2 cellular contexts compared by ENCODE assay signal in genomic region chr20:50671626-50672025, GRCh38.
TF ChIP-seq lines count a peak whose summit lies in the region.

No MANE protein-coding gene starts in this region.

TF ChIP-seq in IMR-90, 13 proteins besides CTCF, POLR2A, EP300 and RAD21:
- TF ChIP-seq CHD1 (IDR thresholded peaks at IDR 0.05; ENCODE audit: low read depth, low read length) = no peak
- no peak for TF ChIP-seq SMC3 (IDR thresholded peaks at IDR 0.05; ENCODE audit: low read depth, low read length)
- TF ChIP-seq MAZ (IDR thresholded peaks at IDR 0.05; ENCODE audit: borderline replicate concordance, low read depth, low read length) = no peak
- no peak for TF ChIP-seq MAFK (IDR thresholded peaks at IDR 0.05; ENCODE audit: low read depth, low read length)
- TF ChIP-seq, protein P1, sequence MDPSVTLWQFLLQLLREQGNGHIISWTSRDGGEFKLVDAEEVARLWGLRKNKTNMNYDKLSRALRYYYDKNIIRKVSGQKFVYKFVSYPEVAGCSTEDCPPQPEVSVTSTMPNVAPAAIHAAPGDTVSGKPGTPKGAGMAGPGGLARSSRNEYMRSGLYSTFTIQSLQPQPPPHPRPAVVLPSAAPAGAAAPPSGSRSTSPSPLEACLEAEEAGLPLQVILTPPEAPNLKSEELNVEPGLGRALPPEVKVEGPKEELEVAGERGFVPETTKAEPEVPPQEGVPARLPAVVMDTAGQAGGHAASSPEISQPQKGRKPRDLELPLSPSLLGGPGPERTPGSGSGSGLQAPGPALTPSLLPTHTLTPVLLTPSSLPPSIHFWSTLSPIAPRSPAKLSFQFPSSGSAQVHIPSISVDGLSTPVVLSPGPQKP (IDR thresholded peaks at IDR 0.05; ENCODE audit: borderline replicate concordance, low read depth, low read length) = no peak
- TF ChIP-seq USF2 (IDR thresholded peaks at IDR 0.05; ENCODE audit: low read depth, low read length) = no peak
- no peak for TF ChIP-seq MXI1 (IDR thresholded peaks at IDR 0.05; ENCODE audit: borderline replicate concordance, low read depth, low read length)
- no peak for TF ChIP-seq FOS (IDR thresholded peaks at IDR 0.05; ENCODE audit: low read depth, low read length)
- no peak for TF ChIP-seq RFX5 (IDR thresholded peaks at IDR 0.05; ENCODE audit: low read depth, low read length)
- no peak for TF ChIP-seq CEBPB (IDR thresholded peaks at IDR 0.05; ENCODE audit: low read depth, low read length)
- no peak for TF ChIP-seq BHLHE40 (IDR thresholded peaks at IDR 0.05; ENCODE audit: low read depth, low read length)
- TF ChIP-seq RCOR1 (IDR thresholded peaks at IDR 0.05; ENCODE audit: insufficient replicate concordance, low read length) = no peak

TF ChIP-seq in K562, 482 proteins besides CTCF, POLR2A, EP300 and RAD21 (continues in another document):
- TF ChIP-seq NFIC (IDR thresholded peaks at IDR 0.05) = no peak
- TF ChIP-seq ZBTB11 (CRISPR knock-in tag; IDR thresholded peaks at IDR 0.05) = peak in 1 of 3 experiments; percentile 88; a peak in 2 of 6 replicates
- no peak for TF ChIP-seq FOXA3 (CRISPR knock-in tag; conservative IDR thresholded peaks at IDR 0.05 in 1 of 2, IDR thresholded peaks at IDR 0.05 in 1 of 2)
- TF ChIP-seq BCLAF1 (IDR thresholded peaks at IDR 0.05; ENCODE audit: borderline replicate concordance in 1 of 2, control insufficient read depth in 1 of 2, low read depth in 2 of 2, low read length in 1 of 2) = peak in 1 of 2 experiments; percentile 86; a peak in 1 of 4 replicates
- no peak for TF ChIP-seq ESRRB (CRISPR knock-in tag; IDR thresholded peaks at IDR 0.05; ENCODE audit: borderline replicate concordance)
- TF ChIP-seq ZBTB26 (CRISPR knock-in tag; IDR thresholded peaks at IDR 0.05) = no peak
- TF ChIP-seq, protein P2, sequence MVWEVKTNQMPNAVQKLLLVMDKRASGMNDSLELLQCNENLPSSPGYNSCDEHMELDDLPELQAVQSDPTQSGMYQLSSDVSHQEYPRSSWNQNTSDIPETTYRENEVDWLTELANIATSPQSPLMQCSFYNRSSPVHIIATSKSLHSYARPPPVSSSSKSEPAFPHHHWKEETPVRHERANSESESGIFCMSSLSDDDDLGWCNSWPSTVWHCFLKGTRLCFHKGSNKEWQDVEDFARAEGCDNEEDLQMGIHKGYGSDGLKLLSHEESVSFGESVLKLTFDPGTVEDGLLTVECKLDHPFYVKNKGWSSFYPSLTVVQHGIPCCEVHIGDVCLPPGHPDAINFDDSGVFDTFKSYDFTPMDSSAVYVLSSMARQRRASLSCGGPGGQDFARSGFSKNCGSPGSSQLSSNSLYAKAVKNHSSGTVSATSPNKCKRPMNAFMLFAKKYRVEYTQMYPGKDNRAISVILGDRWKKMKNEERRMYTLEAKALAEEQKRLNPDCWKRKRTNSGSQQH (CRISPR knock-in tag; IDR thresholded peaks at IDR 0.05) = peak; percentile 73; the same call in 1 of the 2 replicates
- no peak for TF ChIP-seq HDAC6 (IDR thresholded peaks at IDR 0.05; ENCODE audit: low read depth, low read length)
- no peak for TF ChIP-seq ZKSCAN3 (CRISPR knock-in tag; IDR thresholded peaks at IDR 0.05)
- no peak for TF ChIP-seq CHD1 (IDR thresholded peaks at IDR 0.05; ENCODE audit: low read length)
- TF ChIP-seq, protein P3, sequence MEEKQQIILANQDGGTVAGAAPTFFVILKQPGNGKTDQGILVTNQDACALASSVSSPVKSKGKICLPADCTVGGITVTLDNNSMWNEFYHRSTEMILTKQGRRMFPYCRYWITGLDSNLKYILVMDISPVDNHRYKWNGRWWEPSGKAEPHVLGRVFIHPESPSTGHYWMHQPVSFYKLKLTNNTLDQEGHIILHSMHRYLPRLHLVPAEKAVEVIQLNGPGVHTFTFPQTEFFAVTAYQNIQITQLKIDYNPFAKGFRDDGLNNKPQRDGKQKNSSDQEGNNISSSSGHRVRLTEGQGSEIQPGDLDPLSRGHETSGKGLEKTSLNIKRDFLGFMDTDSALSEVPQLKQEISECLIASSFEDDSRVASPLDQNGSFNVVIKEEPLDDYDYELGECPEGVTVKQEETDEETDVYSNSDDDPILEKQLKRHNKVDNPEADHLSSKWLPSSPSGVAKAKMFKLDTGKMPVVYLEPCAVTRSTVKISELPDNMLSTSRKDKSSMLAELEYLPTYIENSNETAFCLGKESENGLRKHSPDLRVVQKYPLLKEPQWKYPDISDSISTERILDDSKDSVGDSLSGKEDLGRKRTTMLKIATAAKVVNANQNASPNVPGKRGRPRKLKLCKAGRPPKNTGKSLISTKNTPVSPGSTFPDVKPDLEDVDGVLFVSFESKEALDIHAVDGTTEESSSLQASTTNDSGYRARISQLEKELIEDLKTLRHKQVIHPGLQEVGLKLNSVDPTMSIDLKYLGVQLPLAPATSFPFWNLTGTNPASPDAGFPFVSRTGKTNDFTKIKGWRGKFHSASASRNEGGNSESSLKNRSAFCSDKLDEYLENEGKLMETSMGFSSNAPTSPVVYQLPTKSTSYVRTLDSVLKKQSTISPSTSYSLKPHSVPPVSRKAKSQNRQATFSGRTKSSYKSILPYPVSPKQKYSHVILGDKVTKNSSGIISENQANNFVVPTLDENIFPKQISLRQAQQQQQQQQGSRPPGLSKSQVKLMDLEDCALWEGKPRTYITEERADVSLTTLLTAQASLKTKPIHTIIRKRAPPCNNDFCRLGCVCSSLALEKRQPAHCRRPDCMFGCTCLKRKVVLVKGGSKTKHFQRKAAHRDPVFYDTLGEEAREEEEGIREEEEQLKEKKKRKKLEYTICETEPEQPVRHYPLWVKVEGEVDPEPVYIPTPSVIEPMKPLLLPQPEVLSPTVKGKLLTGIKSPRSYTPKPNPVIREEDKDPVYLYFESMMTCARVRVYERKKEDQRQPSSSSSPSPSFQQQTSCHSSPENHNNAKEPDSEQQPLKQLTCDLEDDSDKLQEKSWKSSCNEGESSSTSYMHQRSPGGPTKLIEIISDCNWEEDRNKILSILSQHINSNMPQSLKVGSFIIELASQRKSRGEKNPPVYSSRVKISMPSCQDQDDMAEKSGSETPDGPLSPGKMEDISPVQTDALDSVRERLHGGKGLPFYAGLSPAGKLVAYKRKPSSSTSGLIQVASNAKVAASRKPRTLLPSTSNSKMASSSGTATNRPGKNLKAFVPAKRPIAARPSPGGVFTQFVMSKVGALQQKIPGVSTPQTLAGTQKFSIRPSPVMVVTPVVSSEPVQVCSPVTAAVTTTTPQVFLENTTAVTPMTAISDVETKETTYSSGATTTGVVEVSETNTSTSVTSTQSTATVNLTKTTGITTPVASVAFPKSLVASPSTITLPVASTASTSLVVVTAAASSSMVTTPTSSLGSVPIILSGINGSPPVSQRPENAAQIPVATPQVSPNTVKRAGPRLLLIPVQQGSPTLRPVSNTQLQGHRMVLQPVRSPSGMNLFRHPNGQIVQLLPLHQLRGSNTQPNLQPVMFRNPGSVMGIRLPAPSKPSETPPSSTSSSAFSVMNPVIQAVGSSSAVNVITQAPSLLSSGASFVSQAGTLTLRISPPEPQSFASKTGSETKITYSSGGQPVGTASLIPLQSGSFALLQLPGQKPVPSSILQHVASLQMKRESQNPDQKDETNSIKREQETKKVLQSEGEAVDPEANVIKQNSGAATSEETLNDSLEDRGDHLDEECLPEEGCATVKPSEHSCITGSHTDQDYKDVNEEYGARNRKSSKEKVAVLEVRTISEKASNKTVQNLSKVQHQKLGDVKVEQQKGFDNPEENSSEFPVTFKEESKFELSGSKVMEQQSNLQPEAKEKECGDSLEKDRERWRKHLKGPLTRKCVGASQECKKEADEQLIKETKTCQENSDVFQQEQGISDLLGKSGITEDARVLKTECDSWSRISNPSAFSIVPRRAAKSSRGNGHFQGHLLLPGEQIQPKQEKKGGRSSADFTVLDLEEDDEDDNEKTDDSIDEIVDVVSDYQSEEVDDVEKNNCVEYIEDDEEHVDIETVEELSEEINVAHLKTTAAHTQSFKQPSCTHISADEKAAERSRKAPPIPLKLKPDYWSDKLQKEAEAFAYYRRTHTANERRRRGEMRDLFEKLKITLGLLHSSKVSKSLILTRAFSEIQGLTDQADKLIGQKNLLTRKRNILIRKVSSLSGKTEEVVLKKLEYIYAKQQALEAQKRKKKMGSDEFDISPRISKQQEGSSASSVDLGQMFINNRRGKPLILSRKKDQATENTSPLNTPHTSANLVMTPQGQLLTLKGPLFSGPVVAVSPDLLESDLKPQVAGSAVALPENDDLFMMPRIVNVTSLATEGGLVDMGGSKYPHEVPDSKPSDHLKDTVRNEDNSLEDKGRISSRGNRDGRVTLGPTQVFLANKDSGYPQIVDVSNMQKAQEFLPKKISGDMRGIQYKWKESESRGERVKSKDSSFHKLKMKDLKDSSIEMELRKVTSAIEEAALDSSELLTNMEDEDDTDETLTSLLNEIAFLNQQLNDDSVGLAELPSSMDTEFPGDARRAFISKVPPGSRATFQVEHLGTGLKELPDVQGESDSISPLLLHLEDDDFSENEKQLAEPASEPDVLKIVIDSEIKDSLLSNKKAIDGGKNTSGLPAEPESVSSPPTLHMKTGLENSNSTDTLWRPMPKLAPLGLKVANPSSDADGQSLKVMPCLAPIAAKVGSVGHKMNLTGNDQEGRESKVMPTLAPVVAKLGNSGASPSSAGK (IDR thresholded peaks at IDR 0.05) = no peak
- no peak for TF ChIP-seq KDM5B (IDR thresholded peaks at IDR 0.05; ENCODE audit: insufficient replicate concordance, low read depth, low read length)
- no peak for TF ChIP-seq MCM2 (IDR thresholded peaks at IDR 0.05; ENCODE audit: low read depth)
- TF ChIP-seq ATF1 (CRISPR knock-in tag; IDR thresholded peaks at IDR 0.05) = no peak
- no peak for TF ChIP-seq ATF1 (tag; IDR thresholded peaks at IDR 0.05)
- TF ChIP-seq, protein P4, sequence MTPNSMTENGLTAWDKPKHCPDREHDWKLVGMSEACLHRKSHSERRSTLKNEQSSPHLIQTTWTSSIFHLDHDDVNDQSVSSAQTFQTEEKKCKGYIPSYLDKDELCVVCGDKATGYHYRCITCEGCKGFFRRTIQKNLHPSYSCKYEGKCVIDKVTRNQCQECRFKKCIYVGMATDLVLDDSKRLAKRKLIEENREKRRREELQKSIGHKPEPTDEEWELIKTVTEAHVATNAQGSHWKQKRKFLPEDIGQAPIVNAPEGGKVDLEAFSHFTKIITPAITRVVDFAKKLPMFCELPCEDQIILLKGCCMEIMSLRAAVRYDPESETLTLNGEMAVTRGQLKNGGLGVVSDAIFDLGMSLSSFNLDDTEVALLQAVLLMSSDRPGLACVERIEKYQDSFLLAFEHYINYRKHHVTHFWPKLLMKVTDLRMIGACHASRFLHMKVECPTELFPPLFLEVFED (CRISPR knock-in tag; conservative IDR thresholded peaks at IDR 0.05) = 0 out of 2 replicates have a peak, but pooled peaks have one; percentile 29
- peak; percentile 51; the same call in 1 of the 2 replicates for TF ChIP-seq EHMT2 (IDR thresholded peaks at IDR 0.05)
- no peak for TF ChIP-seq ZNF76 (CRISPR knock-in tag; IDR thresholded peaks at IDR 0.05; ENCODE audit: borderline replicate concordance)
- TF ChIP-seq KDM1A (IDR thresholded peaks at IDR 0.05) = peak in 1 of 2 experiments; percentile 14; a peak in 2 of 4 replicates
- TF ChIP-seq, protein P5, sequence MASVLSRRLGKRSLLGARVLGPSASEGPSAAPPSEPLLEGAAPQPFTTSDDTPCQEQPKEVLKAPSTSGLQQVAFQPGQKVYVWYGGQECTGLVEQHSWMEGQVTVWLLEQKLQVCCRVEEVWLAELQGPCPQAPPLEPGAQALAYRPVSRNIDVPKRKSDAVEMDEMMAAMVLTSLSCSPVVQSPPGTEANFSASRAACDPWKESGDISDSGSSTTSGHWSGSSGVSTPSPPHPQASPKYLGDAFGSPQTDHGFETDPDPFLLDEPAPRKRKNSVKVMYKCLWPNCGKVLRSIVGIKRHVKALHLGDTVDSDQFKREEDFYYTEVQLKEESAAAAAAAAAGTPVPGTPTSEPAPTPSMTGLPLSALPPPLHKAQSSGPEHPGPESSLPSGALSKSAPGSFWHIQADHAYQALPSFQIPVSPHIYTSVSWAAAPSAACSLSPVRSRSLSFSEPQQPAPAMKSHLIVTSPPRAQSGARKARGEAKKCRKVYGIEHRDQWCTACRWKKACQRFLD (CRISPR knock-in tag; IDR thresholded peaks at IDR 0.05) = no peak
